In genomic region chr6:90044182-90044832, GRCh38 we compare ENCODE assay signal across 1 cellular context.
TF ChIP-seq lines count a peak whose summit lies in the region.

No MANE protein-coding gene starts in this region.

TF ChIP-seq in K562, 482 proteins besides CTCF, POLR2A, EP300 and RAD21 (continued from another document):
- no peak for TF ChIP-seq CEBPZ (IDR thresholded peaks at IDR 0.05; ENCODE audit: borderline replicate concordance, low read depth, low read length)
- TF ChIP-seq BRCA1 (IDR thresholded peaks at IDR 0.05) = no peak
- TF ChIP-seq BRCA1 (CRISPR knock-in tag; IDR thresholded peaks at IDR 0.05) = no peak
- peak; percentile 49; the same call in 1 of the 2 replicates for TF ChIP-seq ZNF395 (CRISPR knock-in tag; IDR thresholded peaks at IDR 0.05)
- no peak for TF ChIP-seq CTCFL (IDR thresholded peaks at IDR 0.05; ENCODE audit: borderline replicate concordance, insufficient read depth, low read depth, low read length, poor library complexity, severe bottlenecking)
- no peak for TF ChIP-seq SNRNP70 (optimal IDR thresholded peaks at IDR 0.05; ENCODE audit: low read depth, low read length)
- TF ChIP-seq ELF4 (CRISPR knock-in tag; IDR thresholded peaks at IDR 0.05) = 0 out of 2 replicates have a peak, but pooled peaks have one; percentile 57
- peak; percentile 39; the same call in 1 of the 2 replicates for TF ChIP-seq ZBTB40 (IDR thresholded peaks at IDR 0.05)
- no peak for TF ChIP-seq ZBTB40 (CRISPR knock-in tag; IDR thresholded peaks at IDR 0.05)
- TF ChIP-seq JUN (IDR thresholded peaks at IDR 0.05; ENCODE audit: borderline replicate concordance, low read depth, low read length) = no peak
- 0 out of 2 replicates have a peak, but pooled peaks have one; percentile 48 for TF ChIP-seq JUN (CRISPR knock-in tag; IDR thresholded peaks at IDR 0.05; ENCODE audit: borderline replicate concordance)
- TF ChIP-seq PHB (CRISPR knock-in tag; IDR thresholded peaks at IDR 0.05) = no peak
- TF ChIP-seq OTX1 (CRISPR knock-in tag; IDR thresholded peaks at IDR 0.05) = peak; percentile 56; the same call in 1 of the 2 replicates
- TF ChIP-seq NFXL1 (CRISPR knock-in tag; IDR thresholded peaks at IDR 0.05) = 0 out of 2 replicates have a peak, but pooled peaks have one; percentile 16
- no peak for TF ChIP-seq RNF219 (CRISPR knock-in tag; IDR thresholded peaks at IDR 0.05)
- 0 out of 2 replicates have a peak, but pooled peaks have one; percentile 69 for TF ChIP-seq KAT7 (CRISPR knock-in tag; IDR thresholded peaks at IDR 0.05; ENCODE audit: borderline replicate concordance)
- TF ChIP-seq LCOR (CRISPR knock-in tag; IDR thresholded peaks at IDR 0.05) = 0 out of 2 replicates have a peak, but pooled peaks have one; percentile 10
- TF ChIP-seq DLX4 (CRISPR knock-in tag; IDR thresholded peaks at IDR 0.05) = no peak
- TF ChIP-seq ZFP30 (CRISPR knock-in tag; IDR thresholded peaks at IDR 0.05; ENCODE audit: borderline replicate concordance) = no peak
- TF ChIP-seq TFAP4 (CRISPR knock-in tag; IDR thresholded peaks at IDR 0.05; ENCODE audit: borderline replicate concordance) = 0 out of 2 replicates have a peak, but pooled peaks have one; percentile 22
- TF ChIP-seq NR2C2 (CRISPR knock-in tag; IDR thresholded peaks at IDR 0.05) = peak; percentile 45; the same call in 1 of the 2 replicates
- no peak; the same call in 1 of the 2 replicates for TF ChIP-seq NR2C2 (tag; IDR thresholded peaks at IDR 0.05)
- TF ChIP-seq SP1 (CRISPR knock-in tag; IDR thresholded peaks at IDR 0.05) = 0 out of 2 replicates have a peak, but pooled peaks have one; percentile 45
- no peak for TF ChIP-seq GATA2 (CRISPR knock-in tag; IDR thresholded peaks at IDR 0.05)
